Comparison of ENCODE assay signal across 11 cellular contexts in the genomic region with DNA sequence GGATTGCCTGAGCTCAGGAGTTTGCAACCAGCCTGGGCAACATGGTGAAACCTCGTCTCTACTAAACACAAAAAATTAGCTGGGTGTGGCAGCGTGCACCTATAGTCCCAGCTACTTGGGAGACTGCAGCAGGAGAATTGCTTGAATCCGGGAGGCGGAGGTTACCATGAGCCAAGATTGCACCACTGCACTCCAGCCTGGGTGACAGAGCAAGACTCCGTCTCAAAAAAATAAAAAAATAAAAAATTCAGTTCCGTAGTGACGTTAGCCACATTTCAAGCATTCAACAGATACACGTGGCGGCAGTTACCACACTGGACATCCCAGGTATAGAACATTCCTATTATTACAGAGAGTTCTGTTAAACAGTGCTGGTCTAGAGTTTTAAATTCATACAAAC. TPM values are rescaled to one million over a fixed set of nuclear protein-coding genes. Genes with fewer than 3 reads are reported as not detected.
"Had no signal": no experiment of that assay in that cellular context is flagged by ENCODE, and none has a peak within 500 bp of the region (broad histone marks: within the 10 kb centered on the region; RNA-seq: fewer than 3 reads in every experiment).

No MANE protein-coding gene starts in this region.

- H3K9me3 ChIP-seq: HAP-1 had no signal

- H3K4me3 ChIP-seq: GM23248, HAP-1 had no signal

- H3K27ac ChIP-seq: GM23248, HL-60 had no signal

- DNase-seq: GM23248, GOT3, H7, HFFc6 had no signal

- H3K9ac ChIP-seq: GM23248 had no signal

- ATAC-seq: HCT116, HepG2 had no signal

- H2AFZ ChIP-seq: GM23248 had no signal

RNA-seq across cellular contexts. Expression of a gene that starts 8.9 kb away (rescaled TPM):
- total RNA-seq: H4, HFFc6, HT1080 had no signal
- polyA plus RNA-seq: IgD-negative memory B cell had no signal
